In genomic region chr22:49968831-49969661, GRCh38 we compare ENCODE assay signal across 11 cellular contexts. TPM values are rescaled to one million over a fixed set of nuclear protein-coding genes. Genes with fewer than 3 reads are reported as not detected.
A peak's percentile ranks its signal among the peaks of the same experiment; 100 is the strongest.
DNase-seq lines count a peak whose midpoint lies in the region; ATAC-seq and TF ChIP-seq lines count a peak whose summit lies in the region.
"Had no signal": no experiment of that assay in that cellular context is flagged by ENCODE, and none has a peak within 500 bp of the region (broad histone marks: within the 10 kb centered on the region; RNA-seq: fewer than 3 reads in every experiment).

No MANE protein-coding gene starts in this region.

- peaks cover 18% of the 10 kb centered on the region for H3K79me1 ChIP-seq in mesenchymal stem cell (replicated peaks; ENCODE audit: low read length, poor library complexity, severe bottlenecking)

- H3K4me1 ChIP-seq in mesenchymal stem cell (ENCODE audit: control insufficient read depth, insufficient read depth, low read depth, low read length): peaks cover 54% of the 10 kb centered on the region
- peaks cover 59% of the 10 kb centered on the region for H3K4me1 ChIP-seq in upper lobe of right lung

- H3K9ac ChIP-seq in mesenchymal stem cell (ENCODE audit: low read length): no peak overlapping the region

- H3K4me1 Mint-ChIP-seq in natural killer cell (peaks cover 9 to 25% of the 10 kb centered on the region in 2 donors), chondrocyte (ENCODE audit: low read depth) (peaks cover 11% of the 10 kb centered on the region)
- H3K4me1 Mint-ChIP-seq in natural killer cell treated with Interleukin-12 subunit alpha and Interleukin-12 subunit beta and Interleukin-15 and Interleukin-18, amount 100 ng/mL, for 72 hours (ENCODE audit: low read depth in 2 of 2): peaks cover 9 to 13% of the 10 kb centered on the region in 2 donors
- peaks cover 56% of the 10 kb centered on the region for H3K4me1 Mint-ChIP-seq in stimulated activated memory B cell treated with anti-CD40 and anti-IgM and Interleukin-4, amounts not matched to agents 10 μg/mL and 1 μg/mL and 100 μg/mL, for 72 hours

- ATAC-seq in natural killer cell (no peak), upper lobe of right lung (no peak)
- ATAC-seq in natural killer cell treated with Interleukin-12 subunit alpha and Interleukin-12 subunit beta and Interleukin-15 and Interleukin-18, amount 100 ng/mL, for 72 hours: no peak
- ATAC-seq in stimulated activated memory B cell treated with anti-CD40 and anti-IgM and Interleukin-4, amounts not matched to agents 10 μg/mL and 1 μg/mL and 100 μg/mL, for 72 hours: no peak

- peak overlapping the region in 1 of 2 donors; percentile 95 for H3K27ac Mint-ChIP-seq in natural killer cell
- no peak overlapping the region for H3K27ac Mint-ChIP-seq in natural killer cell treated with Interleukin-12 subunit alpha and Interleukin-12 subunit beta and Interleukin-15 and Interleukin-18, amount 100 ng/mL, for 72 hours
- H3K27ac Mint-ChIP-seq in chondrocyte (ENCODE audit: unreplicated experiment): no peak overlapping the region
- H3K27ac Mint-ChIP-seq in stimulated activated memory B cell treated with anti-CD40 and anti-IgM and Interleukin-4, amounts not matched to agents 10 μg/mL and 1 μg/mL and 100 μg/mL, for 72 hours: no peak overlapping the region

- H4K91ac ChIP-seq in mesenchymal stem cell (ENCODE audit: low read length): peak overlapping the region; percentile 85

- H3K27ac ChIP-seq in mesenchymal stem cell (ENCODE audit: low read length, poor library complexity, severe bottlenecking) (no peak overlapping the region), upper lobe of right lung (peak overlapping the region; percentile 87)

- no peak overlapping the region for H3K4me2 ChIP-seq in mesenchymal stem cell (ENCODE audit: low read length, poor library complexity, severe bottlenecking)

- intact Hi-C loops in natural killer cell (cut with micrococcal nuclease): no loop called here
- intact Hi-C loops in upper lobe of right lung (cut with DNase I): no loop called here

- no peak overlapping the region for H3K14ac ChIP-seq in mesenchymal stem cell (ENCODE audit: low read length in 2 of 2)

- H2BK5ac ChIP-seq in mesenchymal stem cell (ENCODE audit: low read depth, low read length, poor library complexity, severe bottlenecking): no peak overlapping the region

- H3K27me3 Mint-ChIP-seq in natural killer cell (ENCODE audit: low read depth in 2 of 2): no peaks in the 10 kb centered on the region
- H3K27me3 Mint-ChIP-seq in natural killer cell treated with Interleukin-12 subunit alpha and Interleukin-12 subunit beta and Interleukin-15 and Interleukin-18, amount 100 ng/mL, for 72 hours: no peaks in the 10 kb centered on the region
- no peaks in the 10 kb centered on the region for H3K27me3 Mint-ChIP-seq in chondrocyte (ENCODE audit: low read depth)
- no peaks in the 10 kb centered on the region for H3K27me3 Mint-ChIP-seq in stimulated activated memory B cell treated with anti-CD40 and anti-IgM and Interleukin-4, amounts not matched to agents 10 μg/mL and 1 μg/mL and 100 μg/mL, for 72 hours

- WGBS in mesenchymal stem cell: 93% methylated on average over 16 of the region's 16 CpGs

- peak overlapping the region; percentile 29 for H2BK120ac ChIP-seq in mesenchymal stem cell (ENCODE audit: low read depth, low read length)

- H3K36me3 ChIP-seq in mesenchymal stem cell (ENCODE audit: control insufficient read depth in 1 of 2, insufficient read depth in 2 of 2, low read depth in 1 of 2, low read length in 2 of 2): peaks cover 5 to 37% of the 10 kb centered on the region in 2 experiments
- H3K36me3 ChIP-seq in upper lobe of right lung: peaks cover 12% of the 10 kb centered on the region

- no peaks in the 10 kb centered on the region for H3K36me3 Mint-ChIP-seq in natural killer cell
- H3K36me3 Mint-ChIP-seq in natural killer cell treated with Interleukin-12 subunit alpha and Interleukin-12 subunit beta and Interleukin-15 and Interleukin-18, amount 100 ng/mL, for 72 hours: no peaks in the 10 kb centered on the region
- H3K36me3 Mint-ChIP-seq in chondrocyte (ENCODE audit: low read depth): no peaks in the 10 kb centered on the region
- H3K36me3 Mint-ChIP-seq in stimulated activated memory B cell treated with anti-CD40 and anti-IgM and Interleukin-4, amounts not matched to agents 10 μg/mL and 1 μg/mL and 100 μg/mL, for 72 hours: peaks cover 8% of the 10 kb centered on the region

- peak overlapping the region; percentile 44 to 63 for H3K4ac ChIP-seq in mesenchymal stem cell (ENCODE audit: low read depth in 1 of 2, low read length in 2 of 2)

- H3K27me3 ChIP-seq in mesenchymal stem cell (ENCODE audit: control insufficient read depth in 1 of 2, insufficient read depth in 1 of 2, low read length in 2 of 2) (no peaks in the 10 kb centered on the region), upper lobe of right lung (no peaks in the 10 kb centered on the region)

- H2AFZ ChIP-seq in mesenchymal stem cell (ENCODE audit: low read depth, low read length): no peak overlapping the region

- TF ChIP-seq CTCF in natural killer cell (IDR thresholded peaks at IDR 0.05) (no peak), chondrocyte (IDR thresholded peaks at IDR 0.05) (no peak), upper lobe of right lung (IDR thresholded peaks at IDR 0.05) (no peak)

- DNase-seq in natural killer cell: peak; percentile 24
- no peak for DNase-seq in natural killer cell treated with Interleukin-12 subunit alpha and Interleukin-12 subunit beta and Interleukin-15 and Interleukin-18, amount 100 ng/mL, for 72 hours (ENCODE audit: low spot score)
- peak; percentile 92 for DNase-seq in chondrocyte (ENCODE audit: low spot score)
- DNase-seq in mesenchymal stem cell: no peak
- peak; percentile 68 for DNase-seq in upper lobe of right lung
- no peak for DNase-seq in OCI-M1 (lab: John Stamatoyannopoulos, UW)
- no peak for DNase-seq in GM19238 (ENCODE audit: insufficient read length, low spot score)
- DNase-seq: NCI-H1092 had no signal

- peak overlapping the region in 1 of 2 experiments; percentile 25 for H3K18ac ChIP-seq in mesenchymal stem cell (ENCODE audit: low read depth in 1 of 2, low read length in 2 of 2)

- H3K9me3 ChIP-seq in mesenchymal stem cell (ENCODE audit: control insufficient read depth, low read length): no peaks in the 10 kb centered on the region
- no peaks in the 10 kb centered on the region for H3K9me3 ChIP-seq in upper lobe of right lung
- H3K9me3 ChIP-seq: BLaER1 treated with 17β-estradiol and CSF1 and Interleukin-3, amounts not matched to agents 10 nM and 100 nM had no signal

- H3K4me3 Mint-ChIP-seq in natural killer cell (no peak overlapping the region), chondrocyte (ENCODE audit: unreplicated experiment) (no peak overlapping the region)
- no peak overlapping the region for H3K4me3 Mint-ChIP-seq in natural killer cell treated with Interleukin-12 subunit alpha and Interleukin-12 subunit beta and Interleukin-15 and Interleukin-18, amount 100 ng/mL, for 72 hours
- no peak overlapping the region for H3K4me3 Mint-ChIP-seq in stimulated activated memory B cell treated with anti-CD40 and anti-IgM and Interleukin-4, amounts not matched to agents 10 μg/mL and 1 μg/mL and 100 μg/mL, for 72 hours

- H2BK15ac ChIP-seq in mesenchymal stem cell (ENCODE audit: low read depth, poor library complexity, severe bottlenecking): peak overlapping the region; percentile 49

- H3K4me3 ChIP-seq in mesenchymal stem cell (ENCODE audit: insufficient read depth in 1 of 2, low read depth in 1 of 2, low read length in 2 of 2) (no peak overlapping the region), upper lobe of right lung (no peak overlapping the region)
- H3K4me3 ChIP-seq: BLaER1 treated with 17β-estradiol and CSF1 and Interleukin-3, amounts not matched to agents 10 nM and 100 nM had no signal

- no peak overlapping the region for H4K8ac ChIP-seq in mesenchymal stem cell (ENCODE audit: low read length)

- H3K9me3 Mint-ChIP-seq in natural killer cell (no peaks in the 10 kb centered on the region), chondrocyte (ENCODE audit: low read depth) (no peaks in the 10 kb centered on the region)
- no peaks in the 10 kb centered on the region for H3K9me3 Mint-ChIP-seq in natural killer cell treated with Interleukin-12 subunit alpha and Interleukin-12 subunit beta and Interleukin-15 and Interleukin-18, amount 100 ng/mL, for 72 hours
- H3K9me3 Mint-ChIP-seq in stimulated activated memory B cell treated with anti-CD40 and anti-IgM and Interleukin-4, amounts not matched to agents 10 μg/mL and 1 μg/mL and 100 μg/mL, for 72 hours: no peaks in the 10 kb centered on the region

- peak overlapping the region; percentile 10 for H2AK5ac ChIP-seq in mesenchymal stem cell (ENCODE audit: low read length, severe bottlenecking)

- no peak overlapping the region for H3K23ac ChIP-seq in mesenchymal stem cell (ENCODE audit: low read length in 2 of 2)

- peak overlapping the region; percentile 83 to 96 for H2BK12ac ChIP-seq in mesenchymal stem cell (ENCODE audit: low read length in 2 of 2)

RNA-seq across cellular contexts. Expression of gene PIM3, which starts 8.5 kb away (rescaled TPM):
- total RNA-seq in natural killer cell (100 to 1,000 TPM; 107 to 130 (median 129) TPM), chondrocyte (12.0 to 18.2 TPM (median 16.8 TPM) in 3 replicates), upper lobe of right lung (119 TPM)
- 100 to 1,000 TPM in 1 of 2 donors, 10 to 100 TPM in 1; 78.5 to 115 TPM for total RNA-seq in natural killer cell treated with Interleukin-12 subunit alpha and Interleukin-12 subunit beta and Interleukin-15 and Interleukin-18, amount 100 ng/mL, for 72 hours
- 18.5 TPM for polyA plus RNA-seq in mesenchymal stem cell (2013, experiment 1 of 2)
- 17.6 TPM for polyA plus RNA-seq in mesenchymal stem cell (2013, experiment 2 of 2)

RNA-seq across cellular contexts. Expression of gene IL17REL, which starts 43.5 kb away (rescaled TPM):
- not detected for total RNA-seq in natural killer cell
- total RNA-seq in natural killer cell treated with Interleukin-12 subunit alpha and Interleukin-12 subunit beta and Interleukin-15 and Interleukin-18, amount 100 ng/mL, for 72 hours: not detected
- total RNA-seq in chondrocyte: 0.17 to 0.23 TPM in 2 of 3 replicates, not detected in the other
- polyA plus RNA-seq in mesenchymal stem cell (2013, experiment 1 of 2): 0.06 TPM
- polyA plus RNA-seq in mesenchymal stem cell (2013, experiment 2 of 2): 0.08 TPM
- not detected for total RNA-seq in upper lobe of right lung
- total RNA-seq: kidney epithelial cell had no signal

RNA-seq across cellular contexts. Expression of gene CRELD2, which starts 50.6 kb away (rescaled TPM):
- total RNA-seq in natural killer cell (10 to 100 TPM; 45.1 to 69.8 (median 48.5) TPM), chondrocyte (44.3 to 117 TPM (median 49.9 TPM) in 3 replicates), upper lobe of right lung (44.2 TPM)
- total RNA-seq in natural killer cell treated with Interleukin-12 subunit alpha and Interleukin-12 subunit beta and Interleukin-15 and Interleukin-18, amount 100 ng/mL, for 72 hours: 10 to 100 TPM; 59.5 to 75.7 TPM
- polyA plus RNA-seq in mesenchymal stem cell (2013, experiment 1 of 2): 37.9 TPM
- 35.8 TPM for polyA plus RNA-seq in mesenchymal stem cell (2013, experiment 2 of 2)

RNA-seq across cellular contexts. Expression of gene ALG12, which starts 50.8 kb away (rescaled TPM):
- total RNA-seq in natural killer cell (10 to 100 TPM; 17.2 to 22.7 (median 19.2) TPM), chondrocyte (18.7 to 27.3 TPM (median 20.6 TPM) in 3 replicates), upper lobe of right lung (28.1 TPM)
- 10 to 100 TPM; 19.3 to 22.9 TPM for total RNA-seq in natural killer cell treated with Interleukin-12 subunit alpha and Interleukin-12 subunit beta and Interleukin-15 and Interleukin-18, amount 100 ng/mL, for 72 hours
- 20.9 TPM for polyA plus RNA-seq in mesenchymal stem cell (2013, experiment 1 of 2)
- 21.2 TPM for polyA plus RNA-seq in mesenchymal stem cell (2013, experiment 2 of 2)

Comparison
In these comparisons a context has a peak if more than half of its experiments do, and no peak if none do; other contexts are left out.
1. DNase-seq: peak in natural killer cell (single experiment), chondrocyte (single experiment) and upper lobe of right lung (single experiment); none in natural killer cell treated with Interleukin-12 subunit alpha and Interleukin-12 subunit beta and Interleukin-15 and Interleukin-18, amount 100 ng/mL, for 72 hours (single experiment), mesenchymal stem cell (single experiment), OCI-M1 (single experiment) and GM19238 (single experiment).